In the genomic region with DNA sequence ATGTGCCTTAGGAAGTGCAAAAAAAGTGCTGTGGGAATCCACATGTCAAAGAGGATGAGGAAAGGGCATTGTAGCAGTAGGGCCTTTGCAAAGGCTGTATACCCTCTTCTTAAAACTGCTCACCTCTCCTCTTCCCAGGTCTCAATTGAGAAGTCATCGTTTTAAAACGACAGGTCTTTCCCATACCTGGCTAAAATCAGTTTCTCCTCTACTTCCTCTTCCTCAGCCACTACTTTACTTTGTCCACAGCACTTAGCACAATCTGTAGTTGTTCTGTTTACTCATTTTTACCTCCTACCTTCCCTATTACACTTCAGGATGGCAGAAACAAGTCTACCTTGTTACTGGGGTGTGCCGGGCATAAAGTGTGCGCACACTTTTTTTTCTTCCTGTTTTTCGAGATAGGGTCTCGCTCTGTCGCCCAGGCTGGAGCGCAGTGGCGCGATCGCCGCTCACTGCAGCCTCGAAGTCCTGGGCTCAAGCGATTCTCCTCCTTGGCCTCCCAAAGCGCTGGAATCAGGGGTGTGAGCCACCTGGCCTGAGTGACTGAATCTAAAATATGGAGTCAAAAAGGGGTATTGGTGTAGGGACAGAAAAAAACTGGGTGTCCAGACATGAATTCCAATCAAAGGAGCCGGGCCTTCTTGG, we compare ENCODE assay signal across 8 cellular contexts. TPM values are rescaled to one million over a fixed set of nuclear protein-coding genes. Genes with fewer than 3 reads are reported as not detected.
DNase-seq lines count a peak whose midpoint lies in the region; ATAC-seq and TF ChIP-seq lines count a peak whose summit lies in the region.

No MANE protein-coding gene starts in this region.

- H3K9ac ChIP-seq in smooth muscle cell (ENCODE audit: low read depth): peak overlapping the region; percentile 72

- H3K27me3 ChIP-seq in right cardiac atrium (ENCODE audit: control insufficient read depth, insufficient read depth) (no peaks in the 10 kb centered on the region), smooth muscle cell (ENCODE audit: low read depth) (no peaks in the 10 kb centered on the region)

- H3K27ac ChIP-seq in right cardiac atrium (ENCODE audit: low read length) (peak overlapping the region; percentile 92), smooth muscle cell (ENCODE audit: low read depth) (peak overlapping the region; percentile 97)

- WGBS in right cardiac atrium: 14% methylated on average over 16 of the region's 16 CpGs
- WGBS in smooth muscle cell (ENCODE audit: low lambda C conversion rate): 14% methylated on average over 16 of the region's 16 CpGs

- H3K4me1 ChIP-seq in right cardiac atrium (ENCODE audit: control insufficient read depth, insufficient read depth, low read length): no peaks in the 10 kb centered on the region
- H3K4me1 ChIP-seq in smooth muscle cell (ENCODE audit: low read depth): peaks cover 20% of the 10 kb centered on the region

- H3K36me3 Mint-ChIP-seq in activated naive CD4-positive, alpha-beta T cell treated with anti-CD3 and anti-CD28 coated beads, Interleukin-2, amount 10 ng/mL, durations not matched to agents 7 days and 5 days: peaks cover 5% of the 10 kb centered on the region
- peaks cover 2% of the 10 kb centered on the region for H3K36me3 Mint-ChIP-seq in activated CD8-positive, alpha-beta T cell treated with anti-CD3 and anti-CD28 coated beads, Interleukin-2, amount 10 ng/mL, durations not matched to agents 7 days and 5 days (ENCODE audit: low read depth)

- H4K20me1 ChIP-seq in smooth muscle cell (ENCODE audit: low read depth): no peaks in the 10 kb centered on the region

- H3K4me3 Mint-ChIP-seq in activated naive CD4-positive, alpha-beta T cell treated with anti-CD3 and anti-CD28 coated beads, Interleukin-2, amount 10 ng/mL, durations not matched to agents 7 days and 5 days: peak overlapping the region; percentile 84
- H3K4me3 Mint-ChIP-seq in activated CD8-positive, alpha-beta T cell treated with anti-CD3 and anti-CD28 coated beads, Interleukin-2, amount 10 ng/mL, durations not matched to agents 7 days and 5 days: peak overlapping the region; percentile 87

- H3K27me3 Mint-ChIP-seq in activated naive CD4-positive, alpha-beta T cell treated with anti-CD3 and anti-CD28 coated beads, Interleukin-2, amount 10 ng/mL, durations not matched to agents 7 days and 5 days: peaks cover 5% of the 10 kb centered on the region
- peaks cover 9% of the 10 kb centered on the region for H3K27me3 Mint-ChIP-seq in activated CD8-positive, alpha-beta T cell treated with anti-CD3 and anti-CD28 coated beads, Interleukin-2, amount 10 ng/mL, durations not matched to agents 7 days and 5 days (ENCODE audit: low read depth)

- CTCF ChIA-PET in activated naive CD4-positive, alpha-beta T cell treated with anti-CD3 and anti-CD28 coated beads, Interleukin-2, amount 10 ng/mL, durations not matched to agents 7 days and 5 days (lab: Charles Lee): no interaction called here
- CTCF ChIA-PET in activated CD8-positive, alpha-beta T cell treated with anti-CD3 and anti-CD28 coated beads, Interleukin-2, amount 10 ng/mL, durations not matched to agents 7 days and 5 days (lab: Charles Lee): interaction anchor here (1.7 kb wide), 1 partner anchor 11 kb away, joined by 10 read pairs; the partner anchor contains the start of gene ELOVL5

- peak; percentile 24 for DNase-seq in activated naive CD4-positive, alpha-beta T cell treated with anti-CD3 and anti-CD28 coated beads, Interleukin-2, amount 10 ng/mL, durations not matched to agents 7 days and 5 days
- no peak for DNase-seq in activated naive CD4-positive, alpha-beta T cell treated with anti-CD3 and anti-CD28 coated beads, Interleukin-2, amount 50 U/mL, for 16 hours
- no peak for DNase-seq in activated CD8-positive, alpha-beta T cell treated with anti-CD3 and anti-CD28 coated beads, Interleukin-2, amount 10 ng/mL, durations not matched to agents 7 days and 5 days
- no peak for DNase-seq in right cardiac atrium
- DNase-seq in smooth muscle cell (lab: John Stamatoyannopoulos, UW; ENCODE audit: unreplicated experiment): no peak
- DNase-seq in NCI-H748 treated with DMSO at 0.1 percent for 48 hours (lab: John Stamatoyannopoulos, UW): no peak
- DNase-seq in cerebellum (ENCODE audit: low spot score): no peak

- peaks cover 2% of the 10 kb centered on the region for H3K9me3 Mint-ChIP-seq in activated naive CD4-positive, alpha-beta T cell treated with anti-CD3 and anti-CD28 coated beads, Interleukin-2, amount 10 ng/mL, durations not matched to agents 7 days and 5 days
- no peaks in the 10 kb centered on the region for H3K9me3 Mint-ChIP-seq in activated CD8-positive, alpha-beta T cell treated with anti-CD3 and anti-CD28 coated beads, Interleukin-2, amount 10 ng/mL, durations not matched to agents 7 days and 5 days (ENCODE audit: insufficient read depth)

- no peak for TF ChIP-seq CTCF in smooth muscle cell (IDR thresholded peaks at IDR 0.05; ENCODE audit: borderline replicate concordance, insufficient read depth, poor library complexity, severe bottlenecking)

- POLR2A ChIA-PET in activated CD8-positive, alpha-beta T cell treated with anti-CD3 and anti-CD28 coated beads, Interleukin-2, amount 10 ng/mL, durations not matched to agents 7 days and 5 days (lab: Charles Lee): interaction anchor here (0.6 to 5.4 kb wide), 7 partner anchors 10 to 67 kb away, joined by 3 to 122 read pairs (median 7); partner anchors contain the start of gene ELOVL5

- H3K4me3 ChIP-seq in right cardiac atrium (ENCODE audit: low read length) (peak overlapping the region; percentile 55), smooth muscle cell (peak overlapping the region; percentile 52)

- H3K36me3 ChIP-seq in smooth muscle cell (ENCODE audit: low read depth): no peaks in the 10 kb centered on the region

- peaks cover 50% of the 10 kb centered on the region for H3K4me1 Mint-ChIP-seq in activated naive CD4-positive, alpha-beta T cell treated with anti-CD3 and anti-CD28 coated beads, Interleukin-2, amount 10 ng/mL, durations not matched to agents 7 days and 5 days
- peaks cover 47% of the 10 kb centered on the region for H3K4me1 Mint-ChIP-seq in activated CD8-positive, alpha-beta T cell treated with anti-CD3 and anti-CD28 coated beads, Interleukin-2, amount 10 ng/mL, durations not matched to agents 7 days and 5 days (ENCODE audit: low read depth)

- peaks cover 21% of the 10 kb centered on the region for H3F3A ChIP-seq in smooth muscle cell (ENCODE audit: low read depth)

- H3K4me2 ChIP-seq in smooth muscle cell: peak overlapping the region; percentile 90

- intact Hi-C loops in right cardiac atrium (cut with DNase I): no loop called here

- no peaks in the 10 kb centered on the region for H3K79me2 ChIP-seq in smooth muscle cell (ENCODE audit: low read depth)

- H2AFZ ChIP-seq in smooth muscle cell (ENCODE audit: low read depth): peak overlapping the region; percentile 40

- no peaks in the 10 kb centered on the region for H3K9me3 ChIP-seq in right cardiac atrium (ENCODE audit: control insufficient read depth, low read length)
- H3K9me3 ChIP-seq in smooth muscle cell (replicated peaks; ENCODE audit: low read depth): no peaks in the 10 kb centered on the region

- peak; percentile 18 for ATAC-seq in HG03196 (IDR thresholded peaks at IDR 0.05; ENCODE audit: unreplicated experiment)
- peak; percentile 0 for ATAC-seq in activated CD8-positive, alpha-beta T cell treated with anti-CD3 and anti-CD28 coated beads, Interleukin-2, amount 10 ng/mL, durations not matched to agents 7 days and 5 days
- peak in 1 of 2 donors; percentile 4 for ATAC-seq in right cardiac atrium

- H3K27ac Mint-ChIP-seq in activated naive CD4-positive, alpha-beta T cell treated with anti-CD3 and anti-CD28 coated beads, Interleukin-2, amount 10 ng/mL, durations not matched to agents 7 days and 5 days: peak overlapping the region; percentile 98
- peak overlapping the region; percentile 98 for H3K27ac Mint-ChIP-seq in activated CD8-positive, alpha-beta T cell treated with anti-CD3 and anti-CD28 coated beads, Interleukin-2, amount 10 ng/mL, durations not matched to agents 7 days and 5 days

RNA-seq across cellular contexts. Expression of gene ELOVL5, which starts 9.8 kb away (rescaled TPM):
- total RNA-seq in activated CD8-positive, alpha-beta T cell treated with anti-CD3 and anti-CD28 coated beads, Interleukin-2, amount 10 ng/mL, durations not matched to agents 7 days and 5 days: 100 to 1,000 TPM; 116 TPM
- total RNA-seq in right cardiac atrium: 10 to 100 TPM; 30.7 to 59.0 (median 38.7) TPM
- 27.6 TPM for polyA plus RNA-seq in right cardiac atrium
- total RNA-seq in smooth muscle cell: 79.2 and 97.2 TPM in 2 replicates
- 58.8 and 71.9 TPM in 2 replicates for polyA plus RNA-seq in smooth muscle cell
- 50.4 TPM for total RNA-seq in cerebellum
